In genomic region chr3:149975919-149976318, GRCh38 we compare ENCODE assay signal across 16 cellular contexts. TPM values are rescaled to one million over a fixed set of nuclear protein-coding genes. Genes with fewer than 3 reads are reported as not detected.
DNase-seq lines count a peak whose midpoint lies in the region; ATAC-seq and TF ChIP-seq lines count a peak whose summit lies in the region.
"Had no signal": no experiment of that assay in that cellular context is flagged by ENCODE, and none has a peak within 500 bp of the region (broad histone marks: within the 10 kb centered on the region; RNA-seq: fewer than 3 reads in every experiment).

No MANE protein-coding gene starts in this region.

- H3K4me1 Mint-ChIP-seq in HFFc6 (ENCODE audit: low read depth) (peaks cover 47% of the 10 kb centered on the region), WTC11 (peaks cover 26% of the 10 kb centered on the region), osteocyte (ENCODE audit: unreplicated experiment) (peaks cover 71% of the 10 kb centered on the region)
- peaks cover 8% of the 10 kb centered on the region for H3K4me1 Mint-ChIP-seq in activated T-helper 2 cell treated with anti-CD3 and anti-CD28 coated beads, Interferon-gamma antibody, Interleukin-2, Interleukin-4, amounts not matched to agents 10 μg/mL and 5 μg/mL and 100 μg/mL, durations not matched to agents 14 hours and 24 hours and 36 hours (ENCODE audit: low read depth)

- peak; percentile 66 for ATAC-seq in WTC11

- H3K9me3 Mint-ChIP-seq in HFFc6: no peaks in the 10 kb centered on the region
- no peaks in the 10 kb centered on the region for H3K9me3 Mint-ChIP-seq in WTC11
- peaks cover 20% of the 10 kb centered on the region for H3K9me3 Mint-ChIP-seq in osteocyte (ENCODE audit: unreplicated experiment)
- H3K9me3 Mint-ChIP-seq in activated T-helper 2 cell treated with anti-CD3 and anti-CD28 coated beads, Interferon-gamma antibody, Interleukin-2, Interleukin-4, amounts not matched to agents 10 μg/mL and 5 μg/mL and 100 μg/mL, durations not matched to agents 14 hours and 24 hours and 36 hours: no peaks in the 10 kb centered on the region
- H3K9me3 Mint-ChIP-seq: CD4-positive, alpha-beta T cell; immature natural killer cell had no signal

- no peak overlapping the region for H3K4me3 Mint-ChIP-seq in HFFc6
- H3K4me3 Mint-ChIP-seq in WTC11: no peak overlapping the region
- no peak overlapping the region for H3K4me3 Mint-ChIP-seq in osteocyte (ENCODE audit: unreplicated experiment)
- H3K4me3 Mint-ChIP-seq in activated T-helper 2 cell treated with anti-CD3 and anti-CD28 coated beads, Interferon-gamma antibody, Interleukin-2, Interleukin-4, amounts not matched to agents 10 μg/mL and 5 μg/mL and 100 μg/mL, durations not matched to agents 14 hours and 24 hours and 36 hours (ENCODE audit: low read depth): no peak overlapping the region
- H3K4me3 Mint-ChIP-seq: CD4-positive, alpha-beta T cell; immature natural killer cell had no signal

- peak; percentile 26; the same call in 1 of the 2 replicates for TF ChIP-seq CTCF in HFFc6 (IDR thresholded peaks at IDR 0.05)
- TF ChIP-seq CTCF in WTC11 (IDR thresholded peaks at IDR 0.05): no peak
- TF ChIP-seq CTCF in osteocyte (IDR thresholded peaks at IDR 0.05): no peak

- intact Hi-C loops in activated T-helper 2 cell treated with anti-CD3 and anti-CD28 coated beads, Interferon-gamma antibody, Interleukin-2, Interleukin-4, amounts not matched to agents 10 μg/mL and 5 μg/mL and 100 μg/mL, durations not matched to agents 14 hours and 24 hours and 36 hours (cut with micrococcal nuclease): no loop called here

- H3K27me3 Mint-ChIP-seq in HFFc6 (ENCODE audit: insufficient read depth) (peaks cover 3% of the 10 kb centered on the region), WTC11 (ENCODE audit: low read depth) (no peaks in the 10 kb centered on the region), osteocyte (ENCODE audit: unreplicated experiment) (no peaks in the 10 kb centered on the region)
- peaks cover 70% of the 10 kb centered on the region for H3K27me3 Mint-ChIP-seq in activated T-helper 2 cell treated with anti-CD3 and anti-CD28 coated beads, Interferon-gamma antibody, Interleukin-2, Interleukin-4, amounts not matched to agents 10 μg/mL and 5 μg/mL and 100 μg/mL, durations not matched to agents 14 hours and 24 hours and 36 hours (ENCODE audit: low read depth)

- POLR2A ChIA-PET in WTC11 (lab: Charles Lee): no interaction called here

- CTCF ChIA-PET in WTC11 (lab: Charles Lee): interaction anchor here (0.5 to 1.5 kb wide), 17 partner anchors 8 to 248 kb away, joined by 3 to 8 read pairs (median 4); no protein-coding TSS in a partner anchor

- H3K27ac Mint-ChIP-seq in HFFc6 (no peak overlapping the region), WTC11 (no peak overlapping the region), osteocyte (ENCODE audit: unreplicated experiment) (peak overlapping the region; percentile 88)
- no peak overlapping the region for H3K27ac Mint-ChIP-seq in activated T-helper 2 cell treated with anti-CD3 and anti-CD28 coated beads, Interferon-gamma antibody, Interleukin-2, Interleukin-4, amounts not matched to agents 10 μg/mL and 5 μg/mL and 100 μg/mL, durations not matched to agents 14 hours and 24 hours and 36 hours
- H3K27ac Mint-ChIP-seq: CD4-positive, alpha-beta T cell; immature natural killer cell had no signal

- H3K36me3 Mint-ChIP-seq in HFFc6 (ENCODE audit: low read depth): no peaks in the 10 kb centered on the region
- no peaks in the 10 kb centered on the region for H3K36me3 Mint-ChIP-seq in WTC11
- peaks cover 11% of the 10 kb centered on the region for H3K36me3 Mint-ChIP-seq in osteocyte (ENCODE audit: unreplicated experiment)
- H3K36me3 Mint-ChIP-seq in activated T-helper 2 cell treated with anti-CD3 and anti-CD28 coated beads, Interferon-gamma antibody, Interleukin-2, Interleukin-4, amounts not matched to agents 10 μg/mL and 5 μg/mL and 100 μg/mL, durations not matched to agents 14 hours and 24 hours and 36 hours (ENCODE audit: low read depth): no peaks in the 10 kb centered on the region
- H3K36me3 Mint-ChIP-seq: immature natural killer cell had no signal

- peak; percentile 5 for DNase-seq in NCI-H748 (lab: John Stamatoyannopoulos, UW; ENCODE audit: unreplicated experiment)
- DNase-seq in NCI-H748 treated with DMSO at 0.1 percent for 48 hours (lab: John Stamatoyannopoulos, UW): no peak
- no peak for DNase-seq in HFFc6
- peak; percentile 22 for DNase-seq in WTC11 (ENCODE audit: low spot score)
- DNase-seq in osteocyte (ENCODE audit: extremely low spot score, unreplicated experiment): no peak
- DNase-seq in activated T-helper 2 cell treated with anti-CD3 and anti-CD28 coated beads, Interferon-gamma antibody, Interleukin-2, Interleukin-4, amounts not matched to agents 10 μg/mL and 5 μg/mL and 100 μg/mL, durations not matched to agents 14 hours and 24 hours and 36 hours (ENCODE audit: low spot score): no peak
- DNase-seq in activated effector memory CD4-positive, alpha-beta T cell treated with Interleukin-2 at 50 U/mL for 16 hours: no peak
- DNase-seq in occipital lobe (lab: John Stamatoyannopoulos, UW): no peak
- DNase-seq: activated naive CD4-positive, alpha-beta T cell treated with Interleukin-2 at 50 U/mL for 16 hours; CD4-positive, alpha-beta T cell; effector memory CD4-positive, alpha-beta T cell; foreskin fibroblast; immature natural killer cell; NK-92 treated with Interleukin-12 subunit alpha and Interleukin-12 subunit beta, amount 100 ng/mL, for 24 hours; stimulated activated naive CD4-positive, alpha-beta T cell treated with Interleukin-2 at 50 U/mL for 16 hours; uterus had no signal

TF ChIP-seq in WTC11, 78 proteins besides CTCF, POLR2A, EP300 and RAD21 (continues in another document):
- TF ChIP-seq ESRRA (CRISPR knock-in tag; IDR thresholded peaks at IDR 0.05; ENCODE audit: borderline replicate concordance) (no peak), ZBTB43 (CRISPR knock-in tag; IDR thresholded peaks at IDR 0.05) (no peak), ZNF232 (CRISPR knock-in tag; IDR thresholded peaks at IDR 0.05) (no peak), OVOL2 (CRISPR knock-in tag; IDR thresholded peaks at IDR 0.05; ENCODE audit: borderline replicate concordance) (no peak), CREB1 (CRISPR knock-in tag; IDR thresholded peaks at IDR 0.05) (no peak), AFF4 (CRISPR knock-in tag; IDR thresholded peaks at IDR 0.05; ENCODE audit: borderline replicate concordance) (no peak), ZSCAN18 (CRISPR knock-in tag; IDR thresholded peaks at IDR 0.05) (no peak), FOXJ3 (CRISPR knock-in tag; IDR thresholded peaks at IDR 0.05; ENCODE audit: borderline replicate concordance) (no peak), ZNF121 (CRISPR knock-in tag; IDR thresholded peaks at IDR 0.05) (no peak), NR1H2 (CRISPR knock-in tag; IDR thresholded peaks at IDR 0.05) (no peak)

RNA-seq across cellular contexts. Expression of gene PFN2, which starts 5.2 kb away (rescaled TPM):
- 100 to 1,000 TPM; 369 to 470 (median 454) TPM for total RNA-seq in HFFc6 (2021; fragmentation: NEBNext Ultra II Directional; extraction: Animal tissue kit (Norgen Biotek cat#: 25700))
- total RNA-seq in WTC11 (2021): 158 to 174 TPM (median 161 TPM) in 3 replicates
- total RNA-seq in osteocyte: 429 and 447 TPM in 2 replicates
- total RNA-seq in activated T-helper 2 cell treated with anti-CD3 and anti-CD28 coated beads, Interferon-gamma antibody, Interleukin-2, Interleukin-4, amounts not matched to agents 10 μg/mL and 5 μg/mL and 100 μg/mL, durations not matched to agents 14 hours and 24 hours and 36 hours: 0.78 and 0.85 TPM in 2 replicates
- 459 TPM for total RNA-seq in occipital lobe

Comparison
In these comparisons a context has a peak if more than half of its experiments do, and no peak if none do; other contexts are left out.
1. DNase-seq: peak in NCI-H748 (single experiment) and WTC11 (single experiment); none in NCI-H748 treated with DMSO at 0.1 percent for 48 hours (single experiment), HFFc6 (single experiment), osteocyte (single experiment), activated T-helper 2 cell treated with anti-CD3 and anti-CD28 coated beads, Interferon-gamma antibody, Interleukin-2, Interleukin-4, amounts not matched to agents 10 μg/mL and 5 μg/mL and 100 μg/mL, durations not matched to agents 14 hours and 24 hours and 36 hours (single experiment), activated effector memory CD4-positive, alpha-beta T cell treated with Interleukin-2 at 50 U/mL for 16 hours (single experiment) and occipital lobe (single experiment).
2. RNA of gene PFN2, which starts 5.2 kb away (total RNA-seq): 369 to 470 TPM in HFFc6, 459 TPM in occipital lobe (single experiment), 429 to 447 TPM in osteocyte and 158 to 174 TPM in WTC11; 0.78 to 0.85 TPM in activated T-helper 2 cell treated with anti-CD3 and anti-CD28 coated beads, Interferon-gamma antibody, Interleukin-2, Interleukin-4, amounts not matched to agents 10 μg/mL and 5 μg/mL and 100 μg/mL, durations not matched to agents 14 hours and 24 hours and 36 hours; every median in the first group is over 10 times any median in the second.